10 cellular contexts compared by ENCODE assay signal in the genomic region with DNA sequence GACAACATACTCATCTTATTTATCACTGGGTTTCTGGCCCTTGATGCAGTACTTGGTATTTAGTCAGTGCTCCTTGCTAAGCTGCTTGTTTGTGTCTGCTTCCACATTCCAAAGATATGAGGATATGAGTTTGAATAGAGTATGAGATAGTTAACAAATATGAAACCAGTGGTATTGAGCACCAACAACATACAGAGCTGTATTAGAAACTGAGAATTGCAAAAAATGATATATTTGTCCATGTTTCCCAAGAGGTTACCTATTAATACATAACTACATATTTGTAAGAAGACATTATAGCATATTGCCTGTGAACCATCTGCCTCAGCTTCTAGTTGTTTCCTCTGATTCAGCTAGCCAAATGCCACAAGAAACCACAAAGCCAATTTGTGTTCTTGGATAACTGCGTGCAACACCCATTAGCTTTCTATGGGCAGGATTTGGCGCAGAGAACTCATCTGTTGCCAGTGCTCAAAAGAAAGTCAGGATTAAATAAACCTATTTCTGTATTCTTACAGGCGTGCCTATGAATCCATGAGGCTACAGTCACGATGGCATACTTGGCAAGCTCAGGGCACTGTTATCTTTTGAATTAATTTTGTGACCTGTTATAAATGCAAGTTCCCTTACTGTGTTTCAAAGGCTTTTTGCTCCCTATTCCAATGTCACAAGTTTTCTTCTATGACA.
A peak's percentile ranks its signal among the peaks of the same experiment; 100 is the strongest.
DNase-seq lines count a peak whose midpoint lies in the region; ATAC-seq, FAIRE-seq and TF ChIP-seq lines count a peak whose summit lies in the region.
"Had no signal": no experiment of that assay in that cellular context is flagged by ENCODE, and none has a peak within 500 bp of the region (broad histone marks: within the 10 kb centered on the region; RNA-seq: fewer than 3 reads in every experiment).

No MANE protein-coding gene starts in this region.

- no peak for TF ChIP-seq CTCF in HepG2 (CRISPR knock-in tag; IDR thresholded peaks at IDR 0.05)

- no peak for TF ChIP-seq RAD21 in HepG2 (CRISPR knock-in tag; IDR thresholded peaks at IDR 0.05)

- H3K79me2 ChIP-seq in HepG2 (ENCODE audit: insufficient read depth, low read length) = no peaks in the 10 kb centered on the region

- no peak overlapping the region for H3K4me3 ChIP-seq in H7 (ENCODE audit: insufficient read depth, low read depth, low read length)
- H3K4me3 ChIP-seq in HepG2 (replicated peaks in 1 of 3; ENCODE audit: insufficient read depth in 1 of 3, low read depth in 2 of 3, low read length in 3 of 3) = no peak overlapping the region

- DNase-seq in RPMI7951 (ENCODE audit: low read depth) = peak; percentile 83
- DNase-seq in fibroblast of peridontal ligament (ENCODE audit: extremely low read depth) = peak; percentile 97
- peak; percentile 84 for DNase-seq in renal cortical epithelial cell (ENCODE audit: low read depth)
- no peak for DNase-seq in H7
- no peak for DNase-seq in NCI-H128 (lab: John Stamatoyannopoulos, UW; ENCODE audit: unreplicated experiment)
- no peak for DNase-seq in HepG2 (ENCODE audit: low spot score)
- DNase-seq: T-helper 17 cell had no signal

- H3K4me1 ChIP-seq in HepG2 (ENCODE audit: insufficient read depth, low read length) = peaks cover 10% of the 10 kb centered on the region

- H4K20me1 ChIP-seq in HepG2 (ENCODE audit: insufficient read depth, low read length) = no peaks in the 10 kb centered on the region

- in situ Hi-C loops in HepG2 (cut with HindIII; ENCODE audit: extremely low pct_ligation_motif_present, low pct_unique_long_range_greater_than_20kb) = no loop called here

- TF ChIP-seq POLR2A in HepG2 (IDR thresholded peaks at IDR 0.05; ENCODE audit: insufficient read depth in 1 of 2, low read depth in 2 of 2, low read length in 2 of 2) = no peak

- FAIRE-seq in HepG2 (lab: Jason Lieb, UNC) = no peak

- WGBS in HepG2 (ENCODE audit: low lambda C conversion rate) = 94% methylated on average over 4 of the region's 4 CpGs

- no TSS peak for BruUV-seq in HepG2 (replicated peaks; lab: Mats Ljungman, UMichigan)

- CTCF ChIA-PET in HepG2 (lab: Yijun Ruan, JAX; ENCODE audit: low intra/inter-chr PET ratio, low total read pairs) = no interaction called here

- H2AFZ ChIP-seq in HepG2 (ENCODE audit: low read length) = no peak overlapping the region

- POLR2A ChIA-PET in HepG2 (lab: Yijun Ruan, JAX) = no interaction called here

- H3K9me3 ChIP-seq in HepG2 (ENCODE audit: low read length) = 0 out of 2 replicates have a peak, but pooled peaks cover 5% of the 10 kb centered on the region

- intact Hi-C loops in HepG2 (cut with micrococcal nuclease; ENCODE audit: unreplicated experiment) = no loop called here

- no peak for TF ChIP-seq EP300 in HepG2 (IDR thresholded peaks at IDR 0.05; ENCODE audit: low read depth in 2 of 2, low read length in 2 of 2)
- TF ChIP-seq EP300 in HepG2 (CRISPR knock-in tag; IDR thresholded peaks at IDR 0.05; ENCODE audit: borderline replicate concordance) = no peak

- ATAC-seq in GM18909 (IDR thresholded peaks at IDR 0.05; ENCODE audit: poor library complexity, unreplicated experiment) (peak; percentile 44), HG02938 (IDR thresholded peaks at IDR 0.05; ENCODE audit: unreplicated experiment) (no peak), HepG2 (no peak)
- ATAC-seq: T-helper 17 cell had no signal

- H3K4me2 ChIP-seq in HepG2 (ENCODE audit: low read depth, low read length) = no peak overlapping the region

- H3K27me3 ChIP-seq in H7 (ENCODE audit: control insufficient read depth, insufficient read depth, low read length) = no peaks in the 10 kb centered on the region
- no peaks in the 10 kb centered on the region for H3K27me3 ChIP-seq in HepG2 (ENCODE audit: control insufficient read depth in 1 of 2, insufficient read depth in 2 of 2, low read length in 2 of 2)

- no peak overlapping the region for H3K9ac ChIP-seq in HepG2 (ENCODE audit: insufficient read depth, low read depth, low read length)

- H3K36me3 ChIP-seq in H7 (replicated peaks; ENCODE audit: control insufficient read depth, insufficient read depth, low read length) = no peaks in the 10 kb centered on the region
- H3K36me3 ChIP-seq in HepG2 (replicated peaks in 1 of 2; ENCODE audit: control insufficient read depth in 1 of 2, insufficient read depth in 2 of 2, low read length in 2 of 2) = no peaks in the 10 kb centered on the region

- H3K27ac ChIP-seq in HepG2 (ENCODE audit: extremely low read length, insufficient read depth, low read length) = no peak overlapping the region
- H3K27ac ChIP-seq: HL-60 had no signal

TF ChIP-seq in HepG2, 621 proteins besides CTCF, POLR2A, EP300 and RAD21 (continues in another document):
- TF ChIP-seq YEATS2 (CRISPR knock-in tag; IDR thresholded peaks at IDR 0.05; ENCODE audit: borderline replicate concordance) (no peak), ZNF577 (CRISPR knock-in tag; IDR thresholded peaks at IDR 0.05; ENCODE audit: borderline replicate concordance, low read depth) (no peak), ZNF501 (CRISPR knock-in tag; IDR thresholded peaks at IDR 0.05) (no peak), ZNF598 (CRISPR knock-in tag; IDR thresholded peaks at IDR 0.05; ENCODE audit: borderline replicate concordance) (no peak), ZNF33A (CRISPR knock-in tag; IDR thresholded peaks at IDR 0.05; ENCODE audit: borderline replicate concordance) (no peak)
- TF ChIP-seq, protein P1, sequence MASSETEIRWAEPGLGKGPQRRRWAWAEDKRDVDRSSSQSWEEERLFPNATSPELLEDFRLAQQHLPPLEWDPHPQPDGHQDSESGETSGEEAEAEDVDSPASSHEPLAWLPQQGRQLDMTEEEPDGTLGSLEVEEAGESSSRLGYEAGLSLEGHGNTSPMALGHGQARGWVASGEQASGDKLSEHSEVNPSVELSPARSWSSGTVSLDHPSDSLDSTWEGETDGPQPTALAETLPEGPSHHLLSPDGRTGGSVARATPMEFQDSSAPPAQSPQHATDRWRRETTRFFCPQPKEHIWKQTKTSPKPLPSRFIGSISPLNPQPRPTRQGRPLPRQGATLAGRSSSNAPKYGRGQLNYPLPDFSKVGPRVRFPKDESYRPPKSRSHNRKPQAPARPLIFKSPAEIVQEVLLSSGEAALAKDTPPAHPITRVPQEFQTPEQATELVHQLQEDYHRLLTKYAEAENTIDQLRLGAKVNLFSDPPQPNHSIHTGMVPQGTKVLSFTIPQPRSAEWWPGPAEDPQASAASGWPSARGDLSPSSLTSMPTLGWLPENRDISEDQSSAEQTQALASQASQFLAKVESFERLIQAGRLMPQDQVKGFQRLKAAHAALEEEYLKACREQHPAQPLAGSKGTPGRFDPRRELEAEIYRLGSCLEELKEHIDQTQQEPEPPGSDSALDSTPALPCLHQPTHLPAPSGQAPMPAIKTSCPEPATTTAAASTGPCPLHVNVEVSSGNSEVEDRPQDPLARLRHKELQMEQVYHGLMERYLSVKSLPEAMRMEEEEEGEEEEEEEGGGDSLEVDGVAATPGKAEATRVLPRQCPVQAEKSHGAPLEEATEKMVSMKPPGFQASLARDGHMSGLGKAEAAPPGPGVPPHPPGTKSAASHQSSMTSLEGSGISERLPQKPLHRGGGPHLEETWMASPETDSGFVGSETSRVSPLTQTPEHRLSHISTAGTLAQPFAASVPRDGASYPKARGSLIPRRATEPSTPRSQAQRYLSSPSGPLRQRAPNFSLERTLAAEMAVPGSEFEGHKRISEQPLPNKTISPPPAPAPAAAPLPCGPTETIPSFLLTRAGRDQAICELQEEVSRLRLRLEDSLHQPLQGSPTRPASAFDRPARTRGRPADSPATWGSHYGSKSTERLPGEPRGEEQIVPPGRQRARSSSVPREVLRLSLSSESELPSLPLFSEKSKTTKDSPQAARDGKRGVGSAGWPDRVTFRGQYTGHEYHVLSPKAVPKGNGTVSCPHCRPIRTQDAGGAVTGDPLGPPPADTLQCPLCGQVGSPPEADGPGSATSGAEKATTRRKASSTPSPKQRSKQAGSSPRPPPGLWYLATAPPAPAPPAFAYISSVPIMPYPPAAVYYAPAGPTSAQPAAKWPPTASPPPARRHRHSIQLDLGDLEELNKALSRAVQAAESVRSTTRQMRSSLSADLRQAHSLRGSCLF (CRISPR knock-in tag; IDR thresholded peaks at IDR 0.05; ENCODE audit: borderline replicate concordance) = no peak
- TF ChIP-seq, protein P2, sequence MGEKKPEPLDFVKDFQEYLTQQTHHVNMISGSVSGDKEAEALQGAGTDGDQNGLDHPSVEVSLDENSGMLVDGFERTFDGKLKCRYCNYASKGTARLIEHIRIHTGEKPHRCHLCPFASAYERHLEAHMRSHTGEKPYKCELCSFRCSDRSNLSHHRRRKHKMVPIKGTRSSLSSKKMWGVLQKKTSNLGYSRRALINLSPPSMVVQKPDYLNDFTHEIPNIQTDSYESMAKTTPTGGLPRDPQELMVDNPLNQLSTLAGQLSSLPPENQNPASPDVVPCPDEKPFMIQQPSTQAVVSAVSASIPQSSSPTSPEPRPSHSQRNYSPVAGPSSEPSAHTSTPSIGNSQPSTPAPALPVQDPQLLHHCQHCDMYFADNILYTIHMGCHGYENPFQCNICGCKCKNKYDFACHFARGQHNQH (CRISPR knock-in tag; IDR thresholded peaks at IDR 0.05) = no peak
- TF ChIP-seq, protein P3, sequence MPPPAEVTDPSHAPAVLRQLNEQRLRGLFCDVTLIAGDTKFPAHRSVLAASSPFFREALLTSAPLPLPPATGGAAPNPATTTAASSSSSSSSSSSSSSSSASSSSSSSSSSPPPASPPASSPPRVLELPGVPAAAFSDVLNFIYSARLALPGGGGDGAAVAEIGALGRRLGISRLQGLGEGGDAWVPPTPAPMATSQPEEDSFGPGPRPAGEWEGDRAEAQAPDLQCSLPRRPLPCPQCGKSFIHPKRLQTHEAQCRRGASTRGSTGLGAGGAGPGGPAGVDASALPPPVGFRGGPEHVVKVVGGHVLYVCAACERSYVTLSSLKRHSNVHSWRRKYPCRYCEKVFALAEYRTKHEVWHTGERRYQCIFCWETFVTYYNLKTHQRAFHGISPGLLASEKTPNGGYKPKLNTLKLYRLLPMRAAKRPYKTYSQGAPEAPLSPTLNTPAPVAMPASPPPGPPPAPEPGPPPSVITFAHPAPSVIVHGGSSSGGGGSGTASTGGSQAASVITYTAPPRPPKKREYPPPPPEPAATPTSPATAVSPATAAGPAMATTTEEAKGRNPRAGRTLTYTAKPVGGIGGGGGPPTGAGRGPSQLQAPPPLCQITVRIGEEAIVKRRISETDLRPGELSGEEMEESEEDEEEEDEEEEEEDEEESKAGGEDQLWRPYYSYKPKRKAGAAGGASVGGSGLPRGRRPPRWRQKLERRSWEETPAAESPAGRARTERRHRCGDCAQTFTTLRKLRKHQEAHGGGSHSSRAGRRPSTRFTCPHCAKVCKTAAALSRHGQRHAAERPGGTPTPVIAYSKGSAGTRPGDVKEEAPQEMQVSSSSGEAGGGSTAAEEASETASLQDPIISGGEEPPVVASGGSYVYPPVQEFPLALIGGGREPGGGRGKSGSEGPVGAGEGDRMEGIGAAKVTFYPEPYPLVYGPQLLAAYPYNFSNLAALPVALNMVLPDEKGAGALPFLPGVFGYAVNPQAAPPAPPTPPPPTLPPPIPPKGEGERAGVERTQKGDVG (CRISPR knock-in tag; IDR thresholded peaks at IDR 0.05; ENCODE audit: borderline replicate concordance) = no peak

Comparison
In these comparisons a context has a peak if more than half of its experiments do, and no peak if none do; other contexts are left out.
1. DNase-seq: peak in RPMI7951 (single experiment), fibroblast of peridontal ligament (single experiment) and renal cortical epithelial cell (single experiment); none in H7 (single experiment), NCI-H128 (single experiment) and HepG2 (single experiment).